ENCODE assay signal across 10 cellular contexts in genomic region chr12:122094735-122095561, GRCh38. TPM values are rescaled to one million over a fixed set of nuclear protein-coding genes. Genes with fewer than 3 reads are reported as not detected.
DNase-seq lines count a peak whose midpoint lies in the region; ATAC-seq and TF ChIP-seq lines count a peak whose summit lies in the region.
"Had no signal": no experiment of that assay in that cellular context is flagged by ENCODE, and none has a peak within 500 bp of the region (broad histone marks: within the 10 kb centered on the region; RNA-seq: fewer than 3 reads in every experiment).

No MANE protein-coding gene starts in this region.

- intact Hi-C loops in natural killer cell (cut with micrococcal nuclease): no loop called here

- H3K4me1 ChIP-seq in tibial nerve: peaks cover 0 to 74% (median 45%) of the 10 kb centered on the region in 4 donors

- TF ChIP-seq CTCF in choroid plexus epithelial cell (conservative IDR thresholded peaks at IDR 0.05; ENCODE audit: low read depth, low read length) (no peak), natural killer cell (IDR thresholded peaks at IDR 0.05) (no peak), tibial nerve (IDR thresholded peaks at IDR 0.05) (no peak)

- TF ChIP-seq POLR2A in tibial nerve (IDR thresholded peaks at IDR 0.05): no peak

- H3K27me3 Mint-ChIP-seq in natural killer cell (ENCODE audit: low read depth in 2 of 2): no peaks in the 10 kb centered on the region

- no peaks in the 10 kb centered on the region for H3K36me3 ChIP-seq in tibial nerve

- DNase-seq in DMS 273 treated with DMSO at 0.1 percent for 48 hours (lab: John Stamatoyannopoulos, UW) (peak; percentile 12), MV-4-11 (lab: John Stamatoyannopoulos, UW) (peak; percentile 24), choroid plexus epithelial cell (ENCODE audit: low read depth) (peak; percentile 58), natural killer cell (no peak), tibial nerve (ENCODE audit: low spot score in 2 of 2) (no peak)
- DNase-seq: HFFc6 had no signal

- no peaks in the 10 kb centered on the region for H3K27me3 ChIP-seq in tibial nerve

- no peak for TF ChIP-seq EP300 in tibial nerve (IDR thresholded peaks at IDR 0.05)

- H3K9me3 Mint-ChIP-seq in natural killer cell: no peaks in the 10 kb centered on the region
- H3K9me3 Mint-ChIP-seq: HFFc6 had no signal

- no peak overlapping the region for H3K4me3 Mint-ChIP-seq in natural killer cell
- H3K4me3 Mint-ChIP-seq: HFFc6 had no signal

- ATAC-seq in natural killer cell: peak; percentile 23 to 28 (median 24)
- no peak for ATAC-seq in esophagus mucosa
- no peak for ATAC-seq in GM21390 (IDR thresholded peaks at IDR 0.05; ENCODE audit: unreplicated experiment)
- no peak for ATAC-seq in HG02981 (IDR thresholded peaks at IDR 0.05; ENCODE audit: unreplicated experiment)
- ATAC-seq: SK-N-SH treated with all-trans-retinoic acid at 6 μM for 48 hours had no signal

- H3K4me3 ChIP-seq in choroid plexus epithelial cell (ENCODE audit: low read depth, low read length): no peak overlapping the region
- no peak overlapping the region for H3K4me3 ChIP-seq in tibial nerve

- no peak overlapping the region for H3K27ac Mint-ChIP-seq in natural killer cell
- H3K27ac Mint-ChIP-seq: HFFc6 had no signal

- peak overlapping the region in 2 of 4 donors; percentile 12 to 22 for H3K27ac ChIP-seq in tibial nerve

- WGBS in tibial nerve, 2 donors: 67 to 74% methylated on average over 10 of the region's 10 CpGs

- H3K9me3 ChIP-seq in tibial nerve: no peaks in the 10 kb centered on the region

- peaks cover 32 to 41% of the 10 kb centered on the region in 2 donors for H3K4me1 Mint-ChIP-seq in natural killer cell

- no peaks in the 10 kb centered on the region for H3K36me3 Mint-ChIP-seq in natural killer cell

RNA-seq across cellular contexts. Expression of gene MLXIP, which starts 16.4 kb away (rescaled TPM):
- total RNA-seq in natural killer cell: 10 to 100 TPM; 83.8 to 92.4 (median 86.1) TPM
- 13.1 TPM for total RNA-seq in esophagus mucosa
- total RNA-seq in tibial nerve: 10 to 100 TPM; 22.1 to 57.0 (median 27.1) TPM

Comparison
In these comparisons a context has a peak if more than half of its experiments do, and no peak if none do; other contexts are left out.
1. DNase-seq: peak in DMS 273 treated with DMSO at 0.1 percent for 48 hours (single experiment), MV-4-11 (single experiment) and choroid plexus epithelial cell (single experiment); none in natural killer cell (single experiment) and tibial nerve (0 of 2).
2. ATAC-seq: peak in natural killer cell (3 of 3); none in esophagus mucosa (single experiment), GM21390 (single experiment) and HG02981 (single experiment).